20 cellular contexts compared by ENCODE assay signal in genomic region chrX:16060252-16060651, GRCh38.
"Had no signal": no experiment of that assay in that cellular context is flagged by ENCODE, and none has a peak within 500 bp of the region (broad histone marks: within the 10 kb centered on the region; RNA-seq: fewer than 3 reads in every experiment).

No MANE protein-coding gene starts in this region.

- DNase-seq: activated CD4-positive, alpha-beta T cell treated with anti-CD3 and anti-CD28 coated beads for 36 hours; activated CD4-positive, alpha-beta T cell treated with anti-CD3 and anti-CD28 coated beads, Interleukin-2, amount 50 U/mL, for 48 hours; activated gamma-delta T cell treated with Interleukin-2 at 50 U/mL for 16 hours; activated naive CD8-positive, alpha-beta T cell treated with anti-CD3 and anti-CD28 coated beads for 36 hours; body of pancreas; dermis blood vessel endothelial cell; effector memory CD8-positive, alpha-beta T cell; esophagus squamous epithelium; mesenchymal stem cell; naive thymus-derived CD4-positive, alpha-beta T cell; psoas muscle; right cardiac atrium; small intestine; stimulated activated CD4-positive, alpha-beta T cell treated with anti-CD3 and anti-CD28 coated beads, Interleukin-15, amount 100 ng/mL, for 24 hours; stimulated activated CD4-positive, alpha-beta T cell treated with anti-CD3 and anti-CD28 coated beads, Interleukin-2, amount 100 ng/mL, for 48 hours; stimulated activated naive CD8-positive, alpha-beta T cell treated with anti-CD3 and anti-CD28 coated beads, Interleukin-15, amount 100 ng/mL, for 72 hours; T-helper 2 cell; testis; upper lobe of left lung had no signal

- FAIRE-seq: small intestine, TTC549 had no signal
